In genomic region chr5:133406632-133407276, GRCh38 we compare ENCODE assay signal across 15 cellular contexts.
"Had no signal": no experiment of that assay in that cellular context is flagged by ENCODE, and none has a peak within 500 bp of the region (broad histone marks: within the 10 kb centered on the region; RNA-seq: fewer than 3 reads in every experiment).

No MANE protein-coding gene starts in this region.

- H3K4me1 ChIP-seq: colonic mucosa, heart left ventricle, parathyroid adenoma, psoas muscle, spleen, testis, tibial nerve had no signal

- H3K9ac ChIP-seq: parathyroid adenoma had no signal

- H3K27me3 ChIP-seq: testis had no signal

- ATAC-seq: heart left ventricle; psoas muscle; sciatic nerve; stimulated activated memory B cell treated with anti-CD40 and anti-IgM and Interleukin-4, amounts not matched to agents 10 μg/mL and 1 μg/mL and 100 μg/mL, for 72 hours had no signal

- H2AFZ ChIP-seq: parathyroid adenoma had no signal

- H3K36me3 ChIP-seq: colonic mucosa, heart left ventricle, spleen, tibial nerve had no signal

- DNase-seq: colonic mucosa; effector CD4-positive, alpha-beta T cell; heart left ventricle; hippocampal formation; kidney glomerular epithelial cell; psoas muscle; retina; stimulated activated CD4-positive, alpha-beta T cell treated with anti-CD3 and anti-CD28 coated beads, Interleukin-15, amount 100 ng/mL, for 24 hours; stimulated activated CD4-positive, alpha-beta T cell treated with anti-CD3 and anti-CD28 coated beads, Interleukin-1b, Interleukin-23, amount 100 ng/mL, for 48 hours; testis had no signal

- H3K9me3 ChIP-seq: colonic mucosa, heart left ventricle, psoas muscle, spleen, testis, tibial nerve had no signal

- H3K4me3 ChIP-seq: colonic mucosa, heart left ventricle, psoas muscle, spleen, testis, tibial nerve had no signal

- H3K27ac ChIP-seq: colonic mucosa, heart left ventricle, parathyroid adenoma, psoas muscle, spleen, testis, tibial nerve had no signal
